8 cellular contexts compared by ENCODE assay signal in genomic region chr14:68924392-68925158, GRCh38. TPM values are rescaled to one million over a fixed set of nuclear protein-coding genes. Genes with fewer than 3 reads are reported as not detected.
A peak's percentile ranks its signal among the peaks of the same experiment; 100 is the strongest.
DNase-seq lines count a peak whose midpoint lies in the region; ATAC-seq and TF ChIP-seq lines count a peak whose summit lies in the region.
"Had no signal": no experiment of that assay in that cellular context is flagged by ENCODE, and none has a peak within 500 bp of the region (broad histone marks: within the 10 kb centered on the region; RNA-seq: fewer than 3 reads in every experiment).

No MANE protein-coding gene starts in this region.

- peak; percentile 84 for DNase-seq in astrocyte of the hippocampus (ENCODE audit: low read depth, low spot score)
- peak; percentile 16 for DNase-seq in kidney epithelial cell (ENCODE audit: low read depth)
- DNase-seq in NOMO-1 (lab: John Stamatoyannopoulos, UW; ENCODE audit: unreplicated experiment in 2 of 2), result no peak
- DNase-seq in NCI-H2107 treated with DMSO at 0.1 percent for 48 hours (lab: John Stamatoyannopoulos, UW; ENCODE audit: unreplicated experiment), result no peak
- DNase-seq: glutamatergic neuron had no signal

- H3K27me3 ChIP-seq in kidney epithelial cell (ENCODE audit: control insufficient read depth, insufficient read depth, low read length), result no peaks in the 10 kb centered on the region
- no peaks in the 10 kb centered on the region for H3K27me3 ChIP-seq in subcutaneous abdominal adipose tissue (ENCODE audit: control insufficient read depth in 5 of 5, insufficient read depth in 4 of 5, low read length in 5 of 5)

- TF ChIP-seq EP300 in Ishikawa (IDR thresholded peaks at IDR 0.05; ENCODE audit: borderline replicate concordance), result peak; percentile 70; the same call in 1 of the 2 replicates

- H3K9ac ChIP-seq in subcutaneous abdominal adipose tissue (ENCODE audit: low read length in 5 of 5), result peak overlapping the region in 2 of 5 donors; percentile 37 to 60

- peaks cover 5 to 13% (median 10%) of the 10 kb centered on the region in 5 donors for H3K9me3 ChIP-seq in subcutaneous abdominal adipose tissue (ENCODE audit: control insufficient read depth in 5 of 5, low read length in 5 of 5)

- H3K36me3 ChIP-seq in kidney epithelial cell (ENCODE audit: control insufficient read depth, insufficient read depth, low read length) (peaks cover 1% of the 10 kb centered on the region), subcutaneous abdominal adipose tissue (ENCODE audit: control insufficient read depth in 5 of 5, insufficient read depth in 5 of 5, low read length in 5 of 5) (peaks cover 0 to 22% (median 15%) of the 10 kb centered on the region in 5 donors)

- no peak for TF ChIP-seq RAD21 in Ishikawa (IDR thresholded peaks at IDR 0.05; ENCODE audit: low read depth)

- no peak for TF ChIP-seq CTCF in kidney epithelial cell (IDR thresholded peaks at IDR 0.05; ENCODE audit: insufficient read depth, low read length, poor library complexity, severe bottlenecking)

- peaks cover 6 to 46% (median 37%) of the 10 kb centered on the region in 5 donors for H3K4me1 ChIP-seq in subcutaneous abdominal adipose tissue (ENCODE audit: control insufficient read depth in 5 of 5, insufficient read depth in 5 of 5, low read length in 5 of 5)

- H3K4me3 ChIP-seq in kidney epithelial cell (ENCODE audit: low read depth, low read length), result no peak overlapping the region
- no peak overlapping the region for H3K4me3 ChIP-seq in subcutaneous abdominal adipose tissue (ENCODE audit: low read depth in 1 of 5, low read length in 5 of 5)

- no peak for ATAC-seq in HG03378 (IDR thresholded peaks at IDR 0.05; ENCODE audit: unreplicated experiment)

- H3K27ac ChIP-seq in subcutaneous abdominal adipose tissue (ENCODE audit: low read depth, low read length), result peak overlapping the region; percentile 86

TF ChIP-seq in Ishikawa, 13 proteins besides CTCF, POLR2A, EP300 and RAD21:
- TF ChIP-seq NFIC (IDR thresholded peaks at IDR 0.05), result peak; percentile 37; the same call in 1 of the 2 replicates
- TF ChIP-seq TEAD4 (IDR thresholded peaks at IDR 0.05), result peak; percentile 63
- TF ChIP-seq REST (IDR thresholded peaks at IDR 0.05; ENCODE audit: low read depth), result no peak
- TF ChIP-seq TCF12 (IDR thresholded peaks at IDR 0.05; ENCODE audit: low read depth), result no peak
TF ChIP-seq in Ishikawa: peak in this region for 2.

RNA-seq across cellular contexts. Expression of gene ACTN1, which starts 54.5 kb away (rescaled TPM):
- 627 and 715 TPM in 2 replicates for total RNA-seq in kidney epithelial cell

Comparison
In these comparisons a context has a peak if more than half of its experiments do, and no peak if none do; other contexts are left out.
1. DNase-seq: peak in astrocyte of the hippocampus (single experiment) and kidney epithelial cell (single experiment); none in NOMO-1 (0 of 2) and NCI-H2107 treated with DMSO at 0.1 percent for 48 hours (single experiment).